Comparison of ENCODE assay signal across 1 cellular context in genomic region chr11:116733386-116733755, GRCh38.
TF ChIP-seq lines count a peak whose summit lies in the region.

No MANE protein-coding gene starts in this region.

TF ChIP-seq in GM12878, 131 proteins besides CTCF, POLR2A, EP300 and RAD21:
- TF ChIP-seq CREM (IDR thresholded peaks at IDR 0.05; ENCODE audit: low read depth) = 0 out of 2 replicates have a peak, but pooled peaks have one; percentile 6
- TF ChIP-seq POLR2AphosphoS5 (IDR thresholded peaks at IDR 0.05; ENCODE audit: low read length) = no peak
- no peak for TF ChIP-seq NR2C2 (IDR thresholded peaks at IDR 0.05; ENCODE audit: borderline replicate concordance, control insufficient read depth, insufficient read length, low read depth)
- no peak for TF ChIP-seq TCF7 (IDR thresholded peaks at IDR 0.05; ENCODE audit: borderline replicate concordance)
